In the genomic region with DNA sequence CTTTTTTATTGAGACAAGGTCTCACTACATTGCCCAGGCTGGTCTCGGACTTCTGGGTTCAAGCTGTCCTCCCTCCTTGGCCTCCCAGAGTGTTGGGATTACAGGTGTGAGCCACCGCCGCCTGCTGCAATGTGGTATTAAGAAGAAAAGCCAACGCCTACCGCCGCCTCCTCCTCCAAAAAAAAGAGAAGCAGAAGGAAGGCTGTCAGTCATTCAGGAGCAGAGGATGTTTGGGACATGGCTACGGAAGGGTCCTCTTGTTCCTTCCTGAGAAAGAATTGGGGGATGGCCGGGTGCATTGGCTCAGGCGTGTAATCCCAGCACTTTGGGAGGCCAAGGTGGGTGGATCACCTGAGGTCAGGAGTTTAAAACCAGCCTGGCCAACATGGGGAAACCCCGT, we compare ENCODE assay signal across 8 cellular contexts. TPM values are rescaled to one million over a fixed set of nuclear protein-coding genes. Genes with fewer than 3 reads are reported as not detected.
DNase-seq lines count a peak whose midpoint lies in the region; ATAC-seq and TF ChIP-seq lines count a peak whose summit lies in the region.

No MANE protein-coding gene starts in this region.

- POLR2A ChIA-PET in RWPE1 (lab: Yijun Ruan, JAX; ENCODE audit: low non-redundant PET) = no interaction called here

- peaks cover 43 to 83% (median 63%) of the 10 kb centered on the region in 3 donors for H3K4me1 ChIP-seq in esophagus squamous epithelium
- peaks cover 60% of the 10 kb centered on the region for H3K4me1 ChIP-seq in psoas muscle

- TF ChIP-seq CTCF in GM12864 (IDR thresholded peaks at IDR 0.05; ENCODE audit: low read depth, low read length, missing control alignments) (no peak), RWPE1 (conservative IDR thresholded peaks at IDR 0.05; ENCODE audit: low read depth) (no peak), esophagus squamous epithelium (IDR thresholded peaks at IDR 0.05) (no peak), psoas muscle (IDR thresholded peaks at IDR 0.05) (no peak)

- ATAC-seq in psoas muscle (no peak), GM18498 (IDR thresholded peaks at IDR 0.05; ENCODE audit: unreplicated experiment) (no peak), HG03108 (IDR thresholded peaks at IDR 0.05; ENCODE audit: unreplicated experiment) (no peak)

- H3K9me3 ChIP-seq in esophagus squamous epithelium = no peaks in the 10 kb centered on the region
- H3K9me3 ChIP-seq in psoas muscle = no peaks in the 10 kb centered on the region

- H3K36me3 ChIP-seq in esophagus squamous epithelium (peaks cover 0 to 16% (median 6%) of the 10 kb centered on the region in 3 donors), psoas muscle (ENCODE audit: insufficient read depth in 1 of 2, low read depth in 1 of 2) (peaks cover 0 to 13% of the 10 kb centered on the region in 2 donors)

- CTCF ChIA-PET in RWPE1 (lab: Yijun Ruan, JAX) = interaction anchor here (1.2 kb wide), 1 partner anchor 35 kb away, joined by 6 read pairs; no protein-coding TSS in a partner anchor

- WGBS in esophagus squamous epithelium, 2 donors = 46 to 51% methylated on average over 9 to 10 of the region's 10 CpGs
- WGBS in psoas muscle, 3 donors = 67 to 73% (median 67%) methylated on average over 10 of the region's 10 CpGs

- H3K27ac ChIP-seq in RWPE1 (peak overlapping the region; percentile 93), esophagus squamous epithelium (peak overlapping the region in 1 of 4 donors; percentile 86), psoas muscle (peak overlapping the region; percentile 95)

- intact Hi-C loops in esophagus squamous epithelium (cut with DNase I) (no loop called here), psoas muscle (cut with DNase I) (loop anchor here in 1 of 2 donors (5.0 to 10.0 kb wide), 2 partner anchors 33 to 241 kb away; no protein-coding TSS in a partner anchor)

- DNase-seq in GM12864 (ENCODE audit: low read depth) (no peak), RWPE1 (ENCODE audit: low spot score) (no peak), esophagus squamous epithelium (lab: John Stamatoyannopoulos, UW) (no peak), psoas muscle (no peak), amniotic stem cell (lab: John Stamatoyannopoulos, UW) (no peak), mucosa of gallbladder (ENCODE audit: low spot score) (no peak)

- H3K27me3 ChIP-seq in esophagus squamous epithelium = no peaks in the 10 kb centered on the region
- no peaks in the 10 kb centered on the region for H3K27me3 ChIP-seq in psoas muscle (ENCODE audit: insufficient read depth in 3 of 3, low read length in 2 of 3)

- peak overlapping the region; percentile 67 for H3K4me3 ChIP-seq in GM12864 (ENCODE audit: low read depth, low read length)
- H3K4me3 ChIP-seq in esophagus squamous epithelium = peak overlapping the region; percentile 67 to 97 (median 75)
- H3K4me3 ChIP-seq in psoas muscle = peak overlapping the region; percentile 100

- TF ChIP-seq POLR2A in esophagus squamous epithelium (IDR thresholded peaks at IDR 0.05) = no peak

RNA-seq across cellular contexts. Expression of a gene that starts 1.2 kb away (rescaled TPM):
- total RNA-seq in esophagus squamous epithelium = 10 to 100 TPM; 25.1 to 35.5 (median 30.8) TPM
- total RNA-seq in psoas muscle = 10 to 100 TPM; 27.0 to 34.6 (median 29.1) TPM
- 10 to 100 TPM; 25.5 to 39.5 (median 36.3) TPM for polyA plus RNA-seq in psoas muscle
- 83.4 TPM for total RNA-seq in mucosa of gallbladder

RNA-seq across cellular contexts. Expression of a gene that starts 15.1 kb away (rescaled TPM):
- total RNA-seq in esophagus squamous epithelium = 10 to 100 TPM; 22.3 to 28.0 (median 25.4) TPM
- total RNA-seq in psoas muscle = 10 to 100 TPM; 19.6 to 27.3 (median 24.3) TPM
- 10 to 100 TPM; 40.9 to 51.1 (median 50.3) TPM for polyA plus RNA-seq in psoas muscle
- total RNA-seq in mucosa of gallbladder = 25.2 TPM

RNA-seq across cellular contexts. Expression of a gene that starts 17.9 kb away (rescaled TPM):
- 10 to 100 TPM in 1 of 4 donors, 1 to 10 TPM in 3; 4.0 to 17.7 (median 4.5) TPM for total RNA-seq in esophagus squamous epithelium
- under 1 TPM in 3 of 4 donors, not detected in 1; 0.34 to 0.73 (median 0.36) TPM for total RNA-seq in psoas muscle
- under 1 TPM; 0.22 to 0.62 (median 0.44) TPM for polyA plus RNA-seq in psoas muscle
- total RNA-seq in mucosa of gallbladder = 2.3 TPM

RNA-seq across cellular contexts. Expression of a gene that starts 55.3 kb away (rescaled TPM):
- 100 to 1,000 TPM in 1 of 4 donors, 10 to 100 TPM in 3; 46.4 to 122 (median 64.0) TPM for total RNA-seq in esophagus squamous epithelium
- 10 to 100 TPM; 37.4 to 65.9 (median 47.1) TPM for total RNA-seq in psoas muscle
- 10 to 100 TPM; 30.8 to 34.5 (median 33.2) TPM for polyA plus RNA-seq in psoas muscle
- total RNA-seq in mucosa of gallbladder = 101 TPM
